Comparison of ENCODE assay signal across 7 cellular contexts in genomic region chr9:34138644-34139043, GRCh38. TPM values are rescaled to one million over a fixed set of nuclear protein-coding genes. Genes with fewer than 3 reads are reported as not detected.
DNase-seq lines count a peak whose midpoint lies in the region; ATAC-seq, FAIRE-seq and TF ChIP-seq lines count a peak whose summit lies in the region.
"Not testable (repeated sequence)": the region's sequence is repeated elsewhere in the genome, so short reads cannot be mapped to it uniquely, and the experiment has no call there.

No MANE protein-coding gene starts in this region.

- not testable (repeated sequence) for TF ChIP-seq POLR2A in K562 (conservative IDR thresholded peaks at IDR 0.05)

- H3K9ac ChIP-seq in K562 (ENCODE audit: insufficient read depth in 1 of 2, low read depth in 2 of 2, low read length in 2 of 2), result not testable (repeated sequence)

- H3K9me3 ChIP-seq in CD4-positive, alpha-beta memory T cell (ENCODE audit: control insufficient read depth in 1 of 2, low read length in 2 of 2); K562 (replicated peaks; ENCODE audit: control insufficient read depth, insufficient read depth, low read depth, low read length): not testable (repeated sequence)

- not testable (repeated sequence) for H3K4me2 ChIP-seq in K562 (ENCODE audit: insufficient read depth, low read length)

- in situ Hi-C loops in K562 (cut with MboI), result not testable (repeated sequence)

- peak; percentile 40 to 63 (median 44) for ATAC-seq in T-cell (replicated peaks in 1 of 4)
- peak; percentile 67 for ATAC-seq in K562

- no CpG with 5 or more reads among the region's 1 CpG for WGBS in K562 (ENCODE audit: insufficient coverage, low coverage, missing lambda C conversion rate)

- not testable (repeated sequence) for TF ChIP-seq CTCF in K562 (IDR thresholded peaks at IDR 0.05 in 2 of 3, conservative IDR thresholded peaks at IDR 0.05 in 1 of 3; ENCODE audit: insufficient read depth in 2 of 3, low read depth in 1 of 3, low read length in 3 of 3)

- intact Hi-C loops in CD4-positive, alpha-beta memory T cell (cut with micrococcal nuclease); K562 (cut with micrococcal nuclease): not testable (repeated sequence)

- CTCF ChIA-PET in CD4-positive, alpha-beta memory T cell (lab: Charles Lee; ENCODE audit: partially characterized antibody); T-cell (lab: Charles Lee); activated naive CD4-positive, alpha-beta T cell treated with anti-CD3 and anti-CD28 coated beads, Interleukin-2, amount 10 ng/mL, durations not matched to agents 7 days and 5 days (lab: Charles Lee); K562 (lab: Yijun Ruan, JAX; ENCODE audit: low intra/inter-chr PET ratio): not testable (repeated sequence)
- CTCF ChIA-PET in activated CD4-positive, alpha-beta T cell treated with anti-CD3 and anti-CD28 coated beads, Interleukin-2, amount 10 ng/mL, durations not matched to agents 7 days and 5 days (lab: Charles Lee), result interaction anchor here (0.6 kb wide), 1 partner anchor 80 kb away, joined by 4 read pairs; no protein-coding TSS in a partner anchor

- BruUV-seq in K562 (replicated peaks; lab: Mats Ljungman, UMichigan), result not testable (repeated sequence)

- H3K27ac Mint-ChIP-seq in CD4-positive, alpha-beta memory T cell, result peak overlapping the region in 4 of 7 donors; percentile 17 to 82 (median 33)
- peak overlapping the region in 1 of 2 donors; percentile 48 for H3K27ac Mint-ChIP-seq in T-cell
- peak overlapping the region; percentile 69 for H3K27ac Mint-ChIP-seq in activated CD4-positive, alpha-beta T cell treated with anti-CD3 and anti-CD28 coated beads, Interleukin-2, amount 10 ng/mL, durations not matched to agents 7 days and 5 days
- H3K27ac Mint-ChIP-seq in activated naive CD4-positive, alpha-beta T cell treated with anti-CD3 and anti-CD28 coated beads, Interleukin-2, amount 10 ng/mL, durations not matched to agents 7 days and 5 days, result not testable (repeated sequence)
- H3K27ac Mint-ChIP-seq in stimulated activated naive CD8-positive, alpha-beta T cell treated with anti-CD3 and anti-CD28 coated beads, Interleukin-15, Interleukin-2, amounts not matched to agents 100 ng/mL and 50 ng/mL, for 24 hours, result peak overlapping the region; percentile 49

- not testable (repeated sequence) for FAIRE-seq in K562 (lab: Jason Lieb, UNC)

- H3K4me1 Mint-ChIP-seq in CD4-positive, alpha-beta memory T cell; T-cell; activated CD4-positive, alpha-beta T cell treated with anti-CD3 and anti-CD28 coated beads, Interleukin-2, amount 10 ng/mL, durations not matched to agents 7 days and 5 days; activated naive CD4-positive, alpha-beta T cell treated with anti-CD3 and anti-CD28 coated beads, Interleukin-2, amount 10 ng/mL, durations not matched to agents 7 days and 5 days; stimulated activated naive CD8-positive, alpha-beta T cell treated with anti-CD3 and anti-CD28 coated beads, Interleukin-15, Interleukin-2, amounts not matched to agents 100 ng/mL and 50 ng/mL, for 24 hours (ENCODE audit: low read depth): not testable (repeated sequence)

- not testable (repeated sequence) for H3K9me3 Mint-ChIP-seq in CD4-positive, alpha-beta memory T cell; T-cell; activated CD4-positive, alpha-beta T cell treated with anti-CD3 and anti-CD28 coated beads, Interleukin-2, amount 10 ng/mL, durations not matched to agents 7 days and 5 days; activated naive CD4-positive, alpha-beta T cell treated with anti-CD3 and anti-CD28 coated beads, Interleukin-2, amount 10 ng/mL, durations not matched to agents 7 days and 5 days; stimulated activated naive CD8-positive, alpha-beta T cell treated with anti-CD3 and anti-CD28 coated beads, Interleukin-15, Interleukin-2, amounts not matched to agents 100 ng/mL and 50 ng/mL, for 24 hours

- H2AFZ ChIP-seq in K562 (ENCODE audit: low read depth, low read length), result not testable (repeated sequence)

- POLR2A ChIA-PET in CD4-positive, alpha-beta memory T cell (lab: Charles Lee; ENCODE audit: partially characterized antibody); T-cell (lab: Charles Lee); activated CD4-positive, alpha-beta T cell treated with anti-CD3 and anti-CD28 coated beads, Interleukin-2, amount 10 ng/mL, durations not matched to agents 7 days and 5 days (lab: Charles Lee): not testable (repeated sequence)
- POLR2A ChIA-PET in K562 (lab: Yijun Ruan, JAX), result interaction anchor here (0.6 kb wide), 1 partner anchor 219 kb away, joined by 3 read pairs; no protein-coding TSS in a partner anchor

- not testable (repeated sequence) for TF ChIP-seq RAD21 in K562 (CRISPR knock-in tag; conservative IDR thresholded peaks at IDR 0.05 in 1 of 2, IDR thresholded peaks at IDR 0.05 in 1 of 2)

- H3K27ac ChIP-seq in CD4-positive, alpha-beta memory T cell (ENCODE audit: low read depth, low read length); K562 (ENCODE audit: extremely low read depth, low read depth, low read length): not testable (repeated sequence)

- H3K4me1 ChIP-seq in CD4-positive, alpha-beta memory T cell (ENCODE audit: insufficient read depth, low read length), result not testable (repeated sequence)
- peaks cover 3 to 20% of the 10 kb centered on the region in 2 experiments; a peak in 4 of 5 replicates for H3K4me1 ChIP-seq in K562 (replicated peaks in 1 of 2; ENCODE audit: control insufficient read depth in 2 of 2, insufficient read depth in 2 of 2, low read length in 2 of 2)

- H3K9me1 ChIP-seq in K562 (ENCODE audit: control insufficient read depth, insufficient read depth, low read length), result not testable (repeated sequence)

- TF ChIP-seq EP300 in K562 (IDR thresholded peaks at IDR 0.05; ENCODE audit: low read length), result not testable (repeated sequence)

- not testable (repeated sequence) for H3K36me3 Mint-ChIP-seq in CD4-positive, alpha-beta memory T cell; T-cell; activated CD4-positive, alpha-beta T cell treated with anti-CD3 and anti-CD28 coated beads, Interleukin-2, amount 10 ng/mL, durations not matched to agents 7 days and 5 days (ENCODE audit: low read depth); activated naive CD4-positive, alpha-beta T cell treated with anti-CD3 and anti-CD28 coated beads, Interleukin-2, amount 10 ng/mL, durations not matched to agents 7 days and 5 days; stimulated activated naive CD8-positive, alpha-beta T cell treated with anti-CD3 and anti-CD28 coated beads, Interleukin-15, Interleukin-2, amounts not matched to agents 100 ng/mL and 50 ng/mL, for 24 hours (ENCODE audit: low read depth)

- H3K36me3 ChIP-seq in CD4-positive, alpha-beta memory T cell (ENCODE audit: insufficient read depth, low read length); K562 (ENCODE audit: control insufficient read depth, insufficient read depth, low read length): not testable (repeated sequence)

- not testable (repeated sequence) for H3K27me3 ChIP-seq in CD4-positive, alpha-beta memory T cell (ENCODE audit: insufficient read depth, low read length); K562 (ENCODE audit: control insufficient read depth in 2 of 2, insufficient read depth in 2 of 2, low read length in 2 of 2)

- not testable (repeated sequence) for H3K4me3 ChIP-seq in CD4-positive, alpha-beta memory T cell (ENCODE audit: low read length in 2 of 2); K562

- peak overlapping the region in 1 of 8 donors; percentile 33 for H3K4me3 Mint-ChIP-seq in CD4-positive, alpha-beta memory T cell
- peak overlapping the region in 1 of 3 donors; percentile 29 for H3K4me3 Mint-ChIP-seq in T-cell
- H3K4me3 Mint-ChIP-seq in activated CD4-positive, alpha-beta T cell treated with anti-CD3 and anti-CD28 coated beads, Interleukin-2, amount 10 ng/mL, durations not matched to agents 7 days and 5 days; activated naive CD4-positive, alpha-beta T cell treated with anti-CD3 and anti-CD28 coated beads, Interleukin-2, amount 10 ng/mL, durations not matched to agents 7 days and 5 days; stimulated activated naive CD8-positive, alpha-beta T cell treated with anti-CD3 and anti-CD28 coated beads, Interleukin-15, Interleukin-2, amounts not matched to agents 100 ng/mL and 50 ng/mL, for 24 hours: not testable (repeated sequence)

- not testable (repeated sequence) for H3K27me3 Mint-ChIP-seq in CD4-positive, alpha-beta memory T cell; T-cell; activated CD4-positive, alpha-beta T cell treated with anti-CD3 and anti-CD28 coated beads, Interleukin-2, amount 10 ng/mL, durations not matched to agents 7 days and 5 days; activated naive CD4-positive, alpha-beta T cell treated with anti-CD3 and anti-CD28 coated beads, Interleukin-2, amount 10 ng/mL, durations not matched to agents 7 days and 5 days; stimulated activated naive CD8-positive, alpha-beta T cell treated with anti-CD3 and anti-CD28 coated beads, Interleukin-15, Interleukin-2, amounts not matched to agents 100 ng/mL and 50 ng/mL, for 24 hours

- not testable (repeated sequence) for H3K79me2 ChIP-seq in K562 (ENCODE audit: control insufficient read depth, insufficient read depth, low read length)

- H4K20me1 ChIP-seq in K562 (replicated peaks; ENCODE audit: control insufficient read depth, insufficient read depth, low read length), result not testable (repeated sequence)

- DNase-seq in CD4-positive, alpha-beta memory T cell, result peak in 2 of 5 donors; percentile 19 to 35
- DNase-seq in NCI-H1417 (lab: John Stamatoyannopoulos, UW) (peak in 2 of 3 experiments; percentile 1), T-cell (peak in 4 of 34 experiments; percentile 9 to 35 (median 15))
- peak; percentile 43 for DNase-seq in activated CD4-positive, alpha-beta T cell treated with anti-CD3 and anti-CD28 coated beads, Interleukin-2, amount 10 ng/mL, durations not matched to agents 7 days and 5 days
- DNase-seq in activated naive CD4-positive, alpha-beta T cell treated with anti-CD3 and anti-CD28 coated beads, Interleukin-2, amount 10 ng/mL, durations not matched to agents 7 days and 5 days, result peak; percentile 53
- not testable (repeated sequence) for DNase-seq in K562 (ENCODE audit: extremely low read depth in 1 of 4, low spot score in 3 of 4)

RNA-seq across cellular contexts. Expression of gene DCAF12, which starts 12.1 kb away (rescaled TPM):
- total RNA-seq in CD4-positive, alpha-beta memory T cell, result 10 to 100 TPM; 29.7 to 31.0 TPM
- 10 to 100 TPM; 13.0 to 19.3 TPM for polyA plus RNA-seq in CD4-positive, alpha-beta memory T cell
- total RNA-seq in T-cell, result 10 to 100 TPM; 15.5 to 29.1 (median 23.3) TPM
- total RNA-seq in activated CD4-positive, alpha-beta T cell treated with anti-CD3 and anti-CD28 coated beads, Interleukin-2, amount 10 ng/mL, durations not matched to agents 7 days and 5 days, result 10 to 100 TPM; 41.7 to 45.4 TPM
- 36.9 and 67.4 TPM in 2 replicates for total RNA-seq in K562 (2011; cell fraction: chromatin; rRNA removed; ENCODE audit: low replicate concordance)
- total RNA-seq in K562 (2011; cell fraction: nucleolus; rRNA removed), result 27.3 and 27.6 TPM in 2 replicates
- total RNA-seq in K562 (2011; cell fraction: nucleoplasm; rRNA removed), result 38.6 and 45.7 TPM in 2 replicates
- total RNA-seq in K562 (2014; rRNA removed), result 17.3 and 20.9 TPM in 2 replicates
- 32.5 and 35.7 TPM in 2 replicates for total RNA-seq in K562 (2014; rRNA removed; fragmentation: Illumina TruSeq; extraction: Trizol)
- total RNA-seq in K562 (2015; rRNA removed; fragmentation: Illumina TruSeq; extraction: Trizol), result 29.6 and 30.8 TPM in 2 replicates
- 38.2 and 42.7 TPM in 2 replicates for total RNA-seq in K562 (2021)
- polyA plus RNA-seq in K562 (2011; rRNA removed), result 59.6 and 67.8 TPM in 2 replicates
- 38.6 and 51.2 TPM in 2 replicates for polyA plus RNA-seq in K562 (2011; cell fraction: cytosol; rRNA removed)
- 32.6 and 35.4 TPM in 2 replicates for polyA plus RNA-seq in K562 (2011; cell fraction: nucleus; rRNA removed)
- 26.1 and 26.8 TPM in 2 replicates for polyA plus RNA-seq in K562 (2012)
- polyA plus RNA-seq in K562 (2014; fragmentation: Illumina TruSeq; extraction: Trizol), result 48.6 and 52.8 TPM in 2 replicates
- polyA plus RNA-seq in K562 (2014; fragmentation: Nextera tagmentation; extraction: Ambion mirVana), result 10 to 100 TPM; 10.9 to 11.6 TPM
- 29.9 and 32.2 TPM in 2 replicates for polyA plus RNA-seq in K562 (2014; rRNA removed)
- polyA minus RNA-seq in K562 (2011; rRNA and poly(A)+ RNA removed), result 89.8 and 96.2 TPM in 2 replicates
- polyA minus RNA-seq in K562 (2011; cell fraction: cytosol; rRNA and poly(A)+ RNA removed), result 29.1 and 35.7 TPM in 2 replicates
- polyA minus RNA-seq in K562 (2011; cell fraction: nucleus; rRNA and poly(A)+ RNA removed), result 16.0 and 26.4 TPM in 2 replicates

RNA-seq across cellular contexts. Expression of gene UBAP1, which starts 40.2 kb away (rescaled TPM):
- total RNA-seq in CD4-positive, alpha-beta memory T cell, result 10 to 100 TPM; 34.8 to 36.3 TPM
- 10 to 100 TPM; 57.5 to 58.8 TPM for polyA plus RNA-seq in CD4-positive, alpha-beta memory T cell
- total RNA-seq in T-cell (10 to 100 TPM; 33.1 to 42.2 (median 35.5) TPM), K562 (2014; rRNA removed) (9.4 and 12.5 TPM in 2 replicates), K562 (2014; rRNA removed; fragmentation: Illumina TruSeq; extraction: Trizol) (14.9 and 15.0 TPM in 2 replicates), K562 (2015; rRNA removed; fragmentation: Illumina TruSeq; extraction: Trizol) (16.1 and 16.7 TPM in 2 replicates), K562 (2021) (16.5 and 16.6 TPM in 2 replicates)
- total RNA-seq in activated CD4-positive, alpha-beta T cell treated with anti-CD3 and anti-CD28 coated beads, Interleukin-2, amount 10 ng/mL, durations not matched to agents 7 days and 5 days, result 10 to 100 TPM; 31.6 to 38.8 TPM
- total RNA-seq in K562 (2011; cell fraction: chromatin; rRNA removed; ENCODE audit: low replicate concordance), result 22.6 and 29.0 TPM in 2 replicates
- 15.2 and 15.3 TPM in 2 replicates for total RNA-seq in K562 (2011; cell fraction: nucleolus; rRNA removed)
- total RNA-seq in K562 (2011; cell fraction: nucleoplasm; rRNA removed), result 17.5 and 19.2 TPM in 2 replicates
- polyA plus RNA-seq in K562 (2011; rRNA removed) (33.4 and 33.7 TPM in 2 replicates), K562 (2014; fragmentation: Illumina TruSeq; extraction: Trizol) (24.9 and 28.9 TPM in 2 replicates), K562 (2014; fragmentation: Nextera tagmentation; extraction: Ambion mirVana) (1 to 10 TPM; 1.3 to 1.5 TPM), K562 (2014; rRNA removed) (18.3 and 21.6 TPM in 2 replicates)
- polyA plus RNA-seq in K562 (2011; cell fraction: cytosol; rRNA removed), result 27.3 and 28.0 TPM in 2 replicates
- polyA plus RNA-seq in K562 (2011; cell fraction: nucleus; rRNA removed), result 13.0 and 15.9 TPM in 2 replicates
- 15.6 and 16.1 TPM in 2 replicates for polyA plus RNA-seq in K562 (2012)
- polyA minus RNA-seq in K562 (2011; rRNA and poly(A)+ RNA removed), result 22.4 and 29.5 TPM in 2 replicates
- polyA minus RNA-seq in K562 (2011; cell fraction: cytosol; rRNA and poly(A)+ RNA removed), result 13.3 and 14.4 TPM in 2 replicates
- 4.0 and 8.6 TPM in 2 replicates for polyA minus RNA-seq in K562 (2011; cell fraction: nucleus; rRNA and poly(A)+ RNA removed)
